10 cellular contexts compared by ENCODE assay signal in the genomic region with DNA sequence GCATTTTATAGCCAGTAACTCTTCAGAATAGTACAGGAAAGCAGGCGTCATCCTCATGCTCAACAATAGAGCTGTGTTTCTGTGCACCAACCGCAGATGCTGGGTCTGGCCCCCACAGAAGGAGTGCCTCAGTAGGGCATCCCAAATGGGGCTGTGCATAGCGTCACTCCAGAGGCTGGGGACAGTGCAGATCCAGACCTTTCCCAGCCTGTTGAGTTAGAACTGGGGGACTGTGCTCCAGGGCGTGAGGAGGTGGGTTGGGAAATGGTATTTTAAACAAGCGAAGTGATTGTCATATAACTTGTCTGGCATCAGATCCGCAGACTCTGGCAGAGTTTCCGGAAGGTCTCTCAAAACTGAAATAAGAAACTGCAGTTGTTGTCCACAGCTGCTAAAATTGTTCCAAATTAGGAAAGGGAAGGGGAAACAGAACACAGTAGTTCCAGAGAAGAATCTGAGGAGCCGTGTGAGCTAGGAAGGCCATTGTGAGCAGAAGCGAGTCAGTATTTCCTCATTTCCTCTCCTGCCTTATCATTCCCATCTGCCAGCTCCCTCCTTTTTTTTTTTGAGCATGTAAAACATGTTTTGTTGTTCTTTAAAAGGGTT. TPM values are rescaled to one million over a fixed set of nuclear protein-coding genes. Genes with fewer than 3 reads are reported as not detected.
DNase-seq lines count a peak whose midpoint lies in the region; ATAC-seq and TF ChIP-seq lines count a peak whose summit lies in the region.
"Had no signal": no experiment of that assay in that cellular context is flagged by ENCODE, and none has a peak within 500 bp of the region (broad histone marks: within the 10 kb centered on the region; RNA-seq: fewer than 3 reads in every experiment).

No MANE protein-coding gene starts in this region.

- H3K4me1 ChIP-seq in GM23248 (ENCODE audit: insufficient read depth) (peaks cover 42% of the 10 kb centered on the region), mammary epithelial cell (ENCODE audit: insufficient read depth, low read length) (peaks cover 45% of the 10 kb centered on the region), gastrocnemius medialis (peaks cover 31 to 45% of the 10 kb centered on the region in 2 donors), Karpas-422 (ENCODE audit: low read length) (no peaks in the 10 kb centered on the region)
- H3K4me1 ChIP-seq in naive thymus-derived CD4-positive, alpha-beta T cell (ENCODE audit: control insufficient read depth in 2 of 2, insufficient read depth in 2 of 2, low read length in 2 of 2), result no peaks in the 10 kb centered on the region

- ATAC-seq in gastrocnemius medialis, result peak; percentile 31 to 57
- ATAC-seq in naive thymus-derived CD4-positive, alpha-beta T cell, result no peak

- peaks cover 0 to 2% (median 0%) of the 10 kb centered on the region in 11 donors for H3K9me3 Mint-ChIP-seq in naive thymus-derived CD4-positive, alpha-beta T cell

- H3K4me3 ChIP-seq in GM23248 (peak overlapping the region; percentile 59), mammary epithelial cell (replicated peaks in 1 of 3; ENCODE audit: insufficient read depth in 1 of 3, low read depth in 2 of 3, low read length in 3 of 3) (no peak overlapping the region), gastrocnemius medialis (peak overlapping the region in 3 of 4 donors; percentile 30 to 42 (median 38)), Karpas-422 (ENCODE audit: low read length) (no peak overlapping the region)
- no peak overlapping the region for H3K4me3 ChIP-seq in naive thymus-derived CD4-positive, alpha-beta T cell (ENCODE audit: low read length)

- BruUV-seq in mammary epithelial cell (replicated peaks; lab: Mats Ljungman, UMichigan), result no TSS peak

- H3K36me3 ChIP-seq in GM23248 (ENCODE audit: low read depth) (no peaks in the 10 kb centered on the region), mammary epithelial cell (ENCODE audit: insufficient read depth, low read length) (no peaks in the 10 kb centered on the region), gastrocnemius medialis (no peaks in the 10 kb centered on the region), Karpas-422 (ENCODE audit: insufficient read depth, low read length) (no peaks in the 10 kb centered on the region)
- H3K36me3 ChIP-seq in naive thymus-derived CD4-positive, alpha-beta T cell (ENCODE audit: control insufficient read depth in 2 of 3, insufficient read depth in 3 of 3, low read length in 3 of 3), result no peaks in the 10 kb centered on the region

- in situ Hi-C loops in GM23248 (cut with MboI), result no loop called here
- in situ Hi-C loops in mammary epithelial cell (cut with MboI; ENCODE audit: low sequenced_read_pairs in 2 of 2), result no loop called here
- in situ Hi-C loops in gastrocnemius medialis (cut with MboI; ENCODE audit: low sequenced_read_pairs in 4 of 4), result no loop called here

- H3K4me2 ChIP-seq in GM23248 (ENCODE audit: unreplicated experiment), result peak overlapping the region; percentile 84
- peak overlapping the region; percentile 74 for H3K4me2 ChIP-seq in mammary epithelial cell (ENCODE audit: insufficient read depth, low read depth, low read length)
- no peak overlapping the region for H3K4me2 ChIP-seq in Karpas-422 (ENCODE audit: low read depth, low read length, poor library complexity, severe bottlenecking)

- H2AFZ ChIP-seq in GM23248 (peak overlapping the region; percentile 83), mammary epithelial cell (ENCODE audit: low read depth, low read length) (peak overlapping the region; percentile 95), Karpas-422 (ENCODE audit: low read length) (no peak overlapping the region)

- no peak overlapping the region for H3K27ac Mint-ChIP-seq in naive thymus-derived CD4-positive, alpha-beta T cell

- H3K4me3 Mint-ChIP-seq in naive thymus-derived CD4-positive, alpha-beta T cell, result no peak overlapping the region

- CTCF ChIA-PET in mammary epithelial cell (lab: Charles Lee; ENCODE audit: low non-redundant PET), result no interaction called here
- CTCF ChIA-PET in naive thymus-derived CD4-positive, alpha-beta T cell (lab: Charles Lee), result no interaction called here

- no peak for TF ChIP-seq CTCF in mammary epithelial cell (conservative IDR thresholded peaks at IDR 0.05 in 1 of 2, IDR thresholded peaks at IDR 0.05 in 1 of 2; ENCODE audit: extremely low read depth in 1 of 2, insufficient read depth in 1 of 2, low read depth in 1 of 2, low read length in 2 of 2)
- TF ChIP-seq CTCF in gastrocnemius medialis (IDR thresholded peaks at IDR 0.05 in 4 of 5, conservative IDR thresholded peaks at IDR 0.05 in 1 of 5), result no peak

- H4K20me1 ChIP-seq in GM23248 (ENCODE audit: insufficient read depth) (no peaks in the 10 kb centered on the region), mammary epithelial cell (ENCODE audit: insufficient read depth, low read length) (no peaks in the 10 kb centered on the region), Karpas-422 (ENCODE audit: insufficient read depth, low read depth, low read length) (no peaks in the 10 kb centered on the region)

- intact Hi-C loops in mammary epithelial cell (cut with micrococcal nuclease), result loop anchor here (2.0 kb wide), 1 partner anchor 52 kb away; a partner anchor contains a TSS
- intact Hi-C loops in gastrocnemius medialis (cut with DNase I; ENCODE audit: low total_unique reads), result loop anchor here (5.0 to 10.0 kb wide), 2 partner anchors 74 to 166 kb away; a partner anchor contains a TSS
- intact Hi-C loops in naive thymus-derived CD4-positive, alpha-beta T cell (cut with micrococcal nuclease), result no loop called here

- H3K36me3 Mint-ChIP-seq in naive thymus-derived CD4-positive, alpha-beta T cell, result peaks cover 3 to 31% (median 9%) of the 10 kb centered on the region in 5 donors

- H3K9ac ChIP-seq in GM23248 (peak overlapping the region; percentile 82), mammary epithelial cell (ENCODE audit: insufficient read depth, low read length) (peak overlapping the region; percentile 44), Karpas-422 (ENCODE audit: low read length) (no peak overlapping the region)

- peaks cover 42% of the 10 kb centered on the region for H3F3A ChIP-seq in GM23248 (ENCODE audit: insufficient read depth)

- TF ChIP-seq POLR2A in gastrocnemius medialis (IDR thresholded peaks at IDR 0.05), result no peak

- H3K9me2 ChIP-seq in GM23248 (ENCODE audit: insufficient read depth) (no peaks in the 10 kb centered on the region), Karpas-422 (replicated peaks; ENCODE audit: insufficient read depth, low read length) (no peaks in the 10 kb centered on the region)

- peak overlapping the region; percentile 98 for H3K27ac ChIP-seq in GM23248
- H3K27ac ChIP-seq in mammary epithelial cell (ENCODE audit: insufficient read depth, low read depth, low read length), result peak overlapping the region; percentile 76
- H3K27ac ChIP-seq in gastrocnemius medialis, result peak overlapping the region; percentile 74 to 80 (median 76)
- no peak overlapping the region for H3K27ac ChIP-seq in Karpas-422 (ENCODE audit: low read length)
- no peak overlapping the region for H3K27ac ChIP-seq in naive thymus-derived CD4-positive, alpha-beta T cell (ENCODE audit: low read depth, low read length)

- dilution Hi-C loops in mammary epithelial cell (cut with HindIII; ENCODE audit: low sequenced_read_pairs), result no loop called here

- H3K27me3 Mint-ChIP-seq in naive thymus-derived CD4-positive, alpha-beta T cell, result peaks cover 28 to 50% (median 38%) of the 10 kb centered on the region in 5 donors

- H3K27me3 ChIP-seq in GM23248 (replicated peaks; ENCODE audit: insufficient read depth) (no peaks in the 10 kb centered on the region), mammary epithelial cell (ENCODE audit: insufficient read depth, low read length) (no peaks in the 10 kb centered on the region), gastrocnemius medialis (peaks cover 0 to 3% (median 0%) of the 10 kb centered on the region in 3 donors), Karpas-422 (ENCODE audit: low read length) (no peaks in the 10 kb centered on the region)
- no peaks in the 10 kb centered on the region for H3K27me3 ChIP-seq in naive thymus-derived CD4-positive, alpha-beta T cell (ENCODE audit: control insufficient read depth in 2 of 2, insufficient read depth in 2 of 2, low read length in 2 of 2)

- POLR2A ChIA-PET in naive thymus-derived CD4-positive, alpha-beta T cell (lab: Charles Lee), result no interaction called here

- H3K79me2 ChIP-seq in GM23248 (ENCODE audit: insufficient read depth) (peaks cover 50% of the 10 kb centered on the region), mammary epithelial cell (ENCODE audit: insufficient read depth, low read length) (no peaks in the 10 kb centered on the region), Karpas-422 (ENCODE audit: low read length) (no peaks in the 10 kb centered on the region)

- 0 to 1% methylated on average over 8 to 9 of the region's 9 CpGs for WGBS in GM23248 (ENCODE audit: low coverage in 1 of 2, low lambda C conversion rate in 2 of 2, missing lambda C conversion rate in 2 of 2), 2 experiments
- WGBS in mammary epithelial cell (ENCODE audit: low coverage, missing lambda C conversion rate), result 6% methylated on average over 9 of the region's 9 CpGs

- peak; percentile 79 for DNase-seq in GM23248
- peak; percentile 51 for DNase-seq in mammary epithelial cell
- DNase-seq in hypothalamus (lab: John Stamatoyannopoulos, UW), result peak in 42 of 51 donors; percentile 13 to 86 (median 52)
- no peak for DNase-seq in gastrocnemius medialis
- no peak for DNase-seq in Karpas-422
- no peak for DNase-seq in naive thymus-derived CD4-positive, alpha-beta T cell
- DNase-seq in stimulated activated CD4-positive, alpha-beta T cell treated with anti-CD3 and anti-CD28 coated beads, Interleukin-4, amount 100 ng/mL, for 1 hour, result no peak
- no peak for DNase-seq in DMS79 (lab: John Stamatoyannopoulos, UW)
- DNase-seq: activated CD4-positive, alpha-beta T cell treated with anti-CD3 and anti-CD28 coated beads, Interleukin-2, amount 50 U/mL, for 1 hour; NCI-H524 treated with DMSO at 0.1 percent for 48 hours had no signal

- H3K4me1 Mint-ChIP-seq in naive thymus-derived CD4-positive, alpha-beta T cell, result peaks cover 2 to 23% (median 16%) of the 10 kb centered on the region in 7 donors

- H3K9me3 ChIP-seq in GM23248 (ENCODE audit: low read depth), result no peaks in the 10 kb centered on the region
- H3K9me3 ChIP-seq in mammary epithelial cell (replicated peaks; ENCODE audit: insufficient read depth, low read length), result no peaks in the 10 kb centered on the region
- no peaks in the 10 kb centered on the region for H3K9me3 ChIP-seq in gastrocnemius medialis
- H3K9me3 ChIP-seq in Karpas-422 (ENCODE audit: low read length), result no peaks in the 10 kb centered on the region
- H3K9me3 ChIP-seq in naive thymus-derived CD4-positive, alpha-beta T cell (ENCODE audit: control insufficient read depth in 2 of 3, low read length in 3 of 3), result no peaks in the 10 kb centered on the region

RNA-seq across cellular contexts. Expression of a gene that starts 52.2 kb away (rescaled TPM):
- total RNA-seq in GM23248 (2014; rRNA removed; shearing (Covaris generic)), result 63.7 and 65.1 TPM in 2 replicates
- polyA plus RNA-seq in GM23248 (2016; fragmentation: Nextera tagmentation; extraction: Ambion mirVana) (46.2 and 48.2 TPM in 2 replicates), mammary epithelial cell (5.8 TPM)
- total RNA-seq in mammary epithelial cell (10 to 100 TPM; 19.8 to 40.7 TPM), gastrocnemius medialis (1 to 10 TPM; 3.5 to 9.7 (median 6.2) TPM)
- 45.0 TPM for polyA minus RNA-seq in mammary epithelial cell
- total RNA-seq in Karpas-422 (2014; rRNA removed; shearing (Covaris generic); ENCODE audit: low replicate concordance), result 0.65 and 4.8 TPM in 2 replicates
- total RNA-seq in naive thymus-derived CD4-positive, alpha-beta T cell, result 1 to 10 TPM; 4.8 to 8.2 (median 6.3) TPM
- polyA plus RNA-seq in naive thymus-derived CD4-positive, alpha-beta T cell, result 1 to 10 TPM; 5.7 to 6.0 TPM

Comparison
In these comparisons a context has a peak if more than half of its experiments do, and no peak if none do; other contexts are left out.
1. DNase-seq: peak in GM23248 (single experiment), mammary epithelial cell (single experiment) and hypothalamus (42 of 51); none in gastrocnemius medialis (0 of 2), Karpas-422 (single experiment), naive thymus-derived CD4-positive, alpha-beta T cell (0 of 9), stimulated activated CD4-positive, alpha-beta T cell treated with anti-CD3 and anti-CD28 coated beads, Interleukin-4, amount 100 ng/mL, for 1 hour (single experiment) and DMS79 (single experiment).
2. H3K27ac ChIP-seq: peak in GM23248 (single experiment), mammary epithelial cell (single experiment) and gastrocnemius medialis (4 of 4); none in Karpas-422 (single experiment) and naive thymus-derived CD4-positive, alpha-beta T cell (single experiment).
3. H3K4me3 ChIP-seq: peak in GM23248 (single experiment) and gastrocnemius medialis (3 of 4); none in mammary epithelial cell (0 of 3), Karpas-422 (single experiment) and naive thymus-derived CD4-positive, alpha-beta T cell (single experiment).
4. intact Hi-C loops: an anchor here in mammary epithelial cell (2.0 kb wide) and gastrocnemius medialis (5.0 to 10.0 kb wide); none called in naive thymus-derived CD4-positive, alpha-beta T cell.